In the genomic region with DNA sequence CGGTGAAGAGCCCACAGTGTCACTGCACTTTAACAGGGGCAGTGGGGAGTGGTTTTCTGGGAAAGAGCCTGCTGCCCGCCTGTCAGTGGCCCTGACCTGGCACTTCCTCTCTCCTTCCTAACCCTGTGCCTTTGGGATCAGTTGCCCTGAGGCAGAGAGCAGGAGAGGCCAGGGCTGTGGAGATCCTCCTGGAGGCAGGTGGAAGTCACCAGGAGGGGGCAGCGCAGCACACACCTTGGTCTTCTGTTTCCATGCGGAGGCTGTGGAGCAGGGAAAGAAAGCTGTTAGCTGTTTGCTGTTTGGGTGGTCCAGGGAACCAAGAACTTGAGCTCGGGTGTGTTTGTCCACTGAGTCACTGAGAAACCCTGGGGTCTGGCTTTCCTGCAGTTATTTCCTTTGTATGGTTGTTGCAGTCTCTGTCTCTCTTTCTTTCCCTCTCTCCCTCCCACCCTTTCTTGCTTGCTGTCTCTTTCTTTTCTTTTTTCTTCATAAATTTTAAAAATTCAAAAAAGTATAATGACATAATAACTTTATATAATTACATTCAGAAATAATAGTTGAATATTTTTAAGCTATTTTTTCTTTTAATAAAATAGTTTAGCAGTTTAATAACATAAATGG, we compare ENCODE assay signal across 8 cellular contexts. TPM values are rescaled to one million over a fixed set of nuclear protein-coding genes. Genes with fewer than 3 reads are reported as not detected.
DNase-seq lines count a peak whose midpoint lies in the region; ATAC-seq and TF ChIP-seq lines count a peak whose summit lies in the region.

No MANE protein-coding gene starts in this region.

- no peak overlapping the region for H2BK12ac ChIP-seq in H9 (ENCODE audit: insufficient read length, low read depth, low read length)

- H3K23ac ChIP-seq in H9 (ENCODE audit: insufficient read length, low read depth, low read length): no peak overlapping the region

- no peak overlapping the region for H2BK20ac ChIP-seq in H9 (ENCODE audit: low read depth, low read length, poor library complexity, severe bottlenecking)

- no peak for ATAC-seq in HG03095 (IDR thresholded peaks at IDR 0.05; ENCODE audit: unreplicated experiment)

- no peak overlapping the region for H3K4me2 ChIP-seq in DOHH2 (ENCODE audit: low read length)
- H3K4me2 ChIP-seq in H9 (ENCODE audit: insufficient read depth, insufficient read length, low read length): no peak overlapping the region

- no CpG with 5 or more reads among the region's 5 CpGs for WGBS in H9 (ENCODE audit: extremely low coverage, insufficient read length, low lambda C conversion rate)

- H3K9me3 ChIP-seq in DOHH2 (ENCODE audit: control insufficient read depth, insufficient read depth, low read length): no peaks in the 10 kb centered on the region
- no peaks in the 10 kb centered on the region for H3K9me3 ChIP-seq in H9 (ENCODE audit: control insufficient read depth, low read depth, low read length)
- no peaks in the 10 kb centered on the region for H3K9me3 ChIP-seq in cardiac muscle cell (ENCODE audit: low read depth)

- H3K36me3 ChIP-seq in DOHH2 (ENCODE audit: control insufficient read depth, low read length): no peaks in the 10 kb centered on the region
- no peaks in the 10 kb centered on the region for H3K36me3 ChIP-seq in cardiac muscle cell

- peak; percentile 53 for TF ChIP-seq CTCF in DOHH2 (IDR thresholded peaks at IDR 0.05; ENCODE audit: low read depth, low read length, poor library complexity, severe bottlenecking)
- peak; percentile 94 for TF ChIP-seq CTCF in H9 (conservative IDR thresholded peaks at IDR 0.05)
- TF ChIP-seq CTCF in cardiac muscle cell (IDR thresholded peaks at IDR 0.05; ENCODE audit: low read depth, low read length): peak; percentile 65

- H2AFZ ChIP-seq in H9 (ENCODE audit: low read length): no peak overlapping the region

- no peak overlapping the region for H4K91ac ChIP-seq in H9 (ENCODE audit: insufficient read length, low read depth, low read length)

- H2AK5ac ChIP-seq in H9 (ENCODE audit: insufficient read length, low read length): no peak overlapping the region

- H4K8ac ChIP-seq in H9 (replicated peaks; ENCODE audit: insufficient read length, low read depth, low read length): no peak overlapping the region

- H4K20me1 ChIP-seq in DOHH2 (ENCODE audit: control insufficient read depth, insufficient read depth, low read depth, low read length) (no peaks in the 10 kb centered on the region), H9 (ENCODE audit: control insufficient read depth, insufficient read depth, insufficient read length) (no peaks in the 10 kb centered on the region)

- H2BK5ac ChIP-seq in H9 (ENCODE audit: insufficient read length, low read length): no peak overlapping the region

- no peaks in the 10 kb centered on the region for H3K23me2 ChIP-seq in H9 (ENCODE audit: insufficient read length, low read depth, low read length, poor library complexity, severe bottlenecking)

- H3F3A ChIP-seq in DOHH2 (ENCODE audit: control insufficient read depth, insufficient read depth): no peaks in the 10 kb centered on the region

- no peaks in the 10 kb centered on the region for H3K9me3 Mint-ChIP-seq in H9
- H3K9me3 Mint-ChIP-seq in activated naive CD8-positive, alpha-beta T cell treated with anti-CD3 and anti-CD28 coated beads for 36 hours: no peaks in the 10 kb centered on the region

- 0 out of 2 replicates have a peak, but pooled peaks cover 1% of the 10 kb centered on the region for H3K27me3 Mint-ChIP-seq in H9 (ENCODE audit: low read depth)
- H3K27me3 Mint-ChIP-seq in activated naive CD8-positive, alpha-beta T cell treated with anti-CD3 and anti-CD28 coated beads for 36 hours: peaks cover 11% of the 10 kb centered on the region

- no peak overlapping the region for H3K14ac ChIP-seq in H9 (ENCODE audit: insufficient read depth, low read length)

- H3K4ac ChIP-seq in H9 (ENCODE audit: low read depth, low read length): no peak overlapping the region

- no peaks in the 10 kb centered on the region for H3K79me1 ChIP-seq in H9 (ENCODE audit: insufficient read depth, low read depth, low read length, poor library complexity, severe bottlenecking)

- H3K4me1 ChIP-seq in DOHH2 (ENCODE audit: control insufficient read depth, low read length) (no peaks in the 10 kb centered on the region), H9 (ENCODE audit: insufficient read depth, low read length) (no peaks in the 10 kb centered on the region; the same call in 1 of the 2 replicates), cardiac muscle cell (ENCODE audit: low read depth) (no peaks in the 10 kb centered on the region)

- DNase-seq in H9: peak; percentile 93
- DNase-seq in NCI-H69 (lab: John Stamatoyannopoulos, UW): peak; percentile 82
- DNase-seq in activated naive CD8-positive, alpha-beta T cell treated with anti-CD3 and anti-CD28 coated beads for 36 hours: peak; percentile 16
- peak; percentile 61 to 80 for DNase-seq in cardiac muscle cell (ENCODE audit: low read depth in 1 of 2, low spot score in 1 of 2)
- DNase-seq in pulmonary artery endothelial cell (ENCODE audit: low read depth, low spot score): peak; percentile 7
- DNase-seq in mesenteric fat pad (ENCODE audit: low spot score): no peak

- no peak overlapping the region for H2BK120ac ChIP-seq in H9 (ENCODE audit: low read depth, low read length, poor library complexity, severe bottlenecking)

- H3K9ac ChIP-seq in H9 (ENCODE audit: extremely low read depth, insufficient read length, low read length): no peak overlapping the region

- no peak overlapping the region for H3K4me3 Mint-ChIP-seq in H9
- H3K4me3 Mint-ChIP-seq in activated naive CD8-positive, alpha-beta T cell treated with anti-CD3 and anti-CD28 coated beads for 36 hours: no peak overlapping the region

- no peak overlapping the region for H3K27ac ChIP-seq in DOHH2 (ENCODE audit: low read depth, low read length)
- H3K27ac ChIP-seq in H9 (ENCODE audit: insufficient read length, low read depth, low read length): no peak overlapping the region
- H3K27ac ChIP-seq in cardiac muscle cell: no peak overlapping the region

- H4K5ac ChIP-seq in H9 (ENCODE audit: insufficient read length, low read depth, low read length): no peak overlapping the region

- H3K4me1 Mint-ChIP-seq in H9: peaks cover 16 to 17% of the 10 kb centered on the region in 2 experiments
- peaks cover 2% of the 10 kb centered on the region for H3K4me1 Mint-ChIP-seq in activated naive CD8-positive, alpha-beta T cell treated with anti-CD3 and anti-CD28 coated beads for 36 hours

- H3K27me3 ChIP-seq in DOHH2 (ENCODE audit: control insufficient read depth, low read length) (no peaks in the 10 kb centered on the region), H9 (ENCODE audit: insufficient read depth, low read length) (no peaks in the 10 kb centered on the region), cardiac muscle cell (peaks cover 5% of the 10 kb centered on the region)

- no peak overlapping the region for H3K4me3 ChIP-seq in DOHH2 (ENCODE audit: low read length)
- no peak overlapping the region for H3K4me3 ChIP-seq in cardiac muscle cell

- H3K9me2 ChIP-seq in DOHH2 (replicated peaks; ENCODE audit: control insufficient read depth, low read length): no peaks in the 10 kb centered on the region

- H3K36me3 Mint-ChIP-seq in H9 (ENCODE audit: insufficient read depth in 1 of 3, low read depth in 3 of 3): no peaks in the 10 kb centered on the region
- no peaks in the 10 kb centered on the region for H3K36me3 Mint-ChIP-seq in activated naive CD8-positive, alpha-beta T cell treated with anti-CD3 and anti-CD28 coated beads for 36 hours

- H3K79me2 ChIP-seq in DOHH2 (ENCODE audit: control insufficient read depth, low read length): no peaks in the 10 kb centered on the region
- no peaks in the 10 kb centered on the region for H3K79me2 ChIP-seq in H9 (ENCODE audit: insufficient read depth, low read length)

- no peak overlapping the region; a peak in 1 of 7 replicates for H3K27ac Mint-ChIP-seq in H9
- no peak overlapping the region for H3K27ac Mint-ChIP-seq in activated naive CD8-positive, alpha-beta T cell treated with anti-CD3 and anti-CD28 coated beads for 36 hours

- H3K18ac ChIP-seq in H9 (ENCODE audit: insufficient read length, low read depth, low read length): no peak overlapping the region

- no peak overlapping the region for H3K56ac ChIP-seq in H9 (ENCODE audit: insufficient read length, low read depth, low read length)

- no peak overlapping the region for H3T11ph ChIP-seq in H9 (ENCODE audit: low read length)

- H2BK15ac ChIP-seq in H9 (ENCODE audit: low read depth, low read length): no peak overlapping the region

RNA-seq across cellular contexts. Expression of gene NTRK2, which starts 28.1 kb away (rescaled TPM):
- 0.02 TPM in 1 of 2 replicates, not detected in the other for total RNA-seq in H9 (2021)
- total RNA-seq in activated naive CD8-positive, alpha-beta T cell treated with anti-CD3 and anti-CD28 coated beads for 36 hours: under 1 TPM in 1 of 2 experiments, not detected in 1; 0.02 TPM
- total RNA-seq in cardiac muscle cell: 1.3 and 2.5 TPM in 2 replicates
- polyA plus RNA-seq in cardiac muscle cell: 0.74 and 1.3 TPM in 2 replicates
- under 0.01 and 0.04 TPM in 2 replicates for total RNA-seq in pulmonary artery endothelial cell
- 14.4 TPM for total RNA-seq in mesenteric fat pad
